In genomic region chr2:17643031-17643615, GRCh38 we compare ENCODE assay signal across 10 cellular contexts.
DNase-seq lines count a peak whose midpoint lies in the region; ATAC-seq and TF ChIP-seq lines count a peak whose summit lies in the region.
"Had no signal": no experiment of that assay in that cellular context is flagged by ENCODE, and none has a peak within 500 bp of the region (broad histone marks: within the 10 kb centered on the region; RNA-seq: fewer than 3 reads in every experiment).

No MANE protein-coding gene starts in this region.

- no peaks in the 10 kb centered on the region for H3K79me2 ChIP-seq in MM.1S (ENCODE audit: low read length)

- DNase-seq in activated T-cell treated with anti-CD3 and anti-CD28 coated beads for 24 hours (ENCODE audit: low read depth), result peak; percentile 2
- DNase-seq in activated T-cell treated with anti-CD3 and anti-CD28 coated beads, Interleukin-2, amount 50 U/mL, for 1 hour, result no peak
- DNase-seq in SIG-M5 (lab: John Stamatoyannopoulos, UW), result peak; percentile 18
- DNase-seq in glomerular endothelial cell (ENCODE audit: extremely low read depth, low read depth, low spot score), result peak; percentile 68
- no peak for DNase-seq in suprapubic skin (ENCODE audit: low spot score in 2 of 2)
- no peak for DNase-seq in MM.1S
- no peak for DNase-seq in activated CD4-positive, alpha-beta T cell treated with anti-CD3 and anti-CD28 coated beads for 1 hour
- DNase-seq: DND-41 had no signal

- TF ChIP-seq CTCF in suprapubic skin (IDR thresholded peaks at IDR 0.05), result no peak
- TF ChIP-seq CTCF in MM.1S (IDR thresholded peaks at IDR 0.05; ENCODE audit: low read length), result no peak

- 52% methylated on average over 6 of the region's 6 CpGs for WGBS in suprapubic skin

- TF ChIP-seq POLR2A in suprapubic skin (IDR thresholded peaks at IDR 0.05), result no peak

- H3K9me2 ChIP-seq in MM.1S (replicated peaks; ENCODE audit: insufficient read depth, low read length), result no peaks in the 10 kb centered on the region

- no peaks in the 10 kb centered on the region for H3F3A ChIP-seq in MM.1S (ENCODE audit: insufficient read depth, low read length)

- TF ChIP-seq EP300 in suprapubic skin (IDR thresholded peaks at IDR 0.05), result no peak

- H2AFZ ChIP-seq in MM.1S (ENCODE audit: low read length), result no peak overlapping the region

- H4K20me1 ChIP-seq in MM.1S (ENCODE audit: insufficient read depth, low read length), result no peaks in the 10 kb centered on the region

- H3K27me3 ChIP-seq in suprapubic skin (no peaks in the 10 kb centered on the region), MM.1S (replicated peaks; ENCODE audit: insufficient read depth, low read length) (no peaks in the 10 kb centered on the region)

- no peak for ATAC-seq in HG02970 (IDR thresholded peaks at IDR 0.05; ENCODE audit: low FRiP score, unreplicated experiment)

- H3K4me1 ChIP-seq in suprapubic skin, result peaks cover 18% of the 10 kb centered on the region
- peaks cover 2% of the 10 kb centered on the region; the same call in 1 of the 2 replicates for H3K4me1 ChIP-seq in MM.1S (ENCODE audit: low read length)

- H3K36me3 ChIP-seq in suprapubic skin (no peaks in the 10 kb centered on the region), MM.1S (replicated peaks; ENCODE audit: insufficient read depth, low read length) (no peaks in the 10 kb centered on the region)

- no peak overlapping the region for H3K4me2 ChIP-seq in MM.1S (ENCODE audit: low read depth, low read length)

- H3K27ac ChIP-seq in suprapubic skin (peak overlapping the region; percentile 73), MM.1S (ENCODE audit: low read length) (no peak overlapping the region)
- H3K27ac ChIP-seq: SK-N-MC had no signal

- H3K4me3 ChIP-seq in suprapubic skin, result no peak overlapping the region
- H3K4me3 ChIP-seq in MM.1S (ENCODE audit: low read length), result no peak overlapping the region
- H3K4me3 ChIP-seq: SK-N-MC had no signal

- H3K9me3 ChIP-seq in suprapubic skin (no peaks in the 10 kb centered on the region), MM.1S (replicated peaks; ENCODE audit: insufficient read depth, low read length) (no peaks in the 10 kb centered on the region)

- no peak overlapping the region for H3K9ac ChIP-seq in MM.1S (ENCODE audit: low read length)

Comparison
In these comparisons a context has a peak if more than half of its experiments do, and no peak if none do; other contexts are left out.
1. DNase-seq: peak in activated T-cell treated with anti-CD3 and anti-CD28 coated beads for 24 hours (single experiment), SIG-M5 (single experiment) and glomerular endothelial cell (single experiment); none in activated T-cell treated with anti-CD3 and anti-CD28 coated beads, Interleukin-2, amount 50 U/mL, for 1 hour (single experiment), suprapubic skin (0 of 2), MM.1S (single experiment) and activated CD4-positive, alpha-beta T cell treated with anti-CD3 and anti-CD28 coated beads for 1 hour (single experiment).